ENCODE assay signal across 2 cellular contexts in the genomic region with DNA sequence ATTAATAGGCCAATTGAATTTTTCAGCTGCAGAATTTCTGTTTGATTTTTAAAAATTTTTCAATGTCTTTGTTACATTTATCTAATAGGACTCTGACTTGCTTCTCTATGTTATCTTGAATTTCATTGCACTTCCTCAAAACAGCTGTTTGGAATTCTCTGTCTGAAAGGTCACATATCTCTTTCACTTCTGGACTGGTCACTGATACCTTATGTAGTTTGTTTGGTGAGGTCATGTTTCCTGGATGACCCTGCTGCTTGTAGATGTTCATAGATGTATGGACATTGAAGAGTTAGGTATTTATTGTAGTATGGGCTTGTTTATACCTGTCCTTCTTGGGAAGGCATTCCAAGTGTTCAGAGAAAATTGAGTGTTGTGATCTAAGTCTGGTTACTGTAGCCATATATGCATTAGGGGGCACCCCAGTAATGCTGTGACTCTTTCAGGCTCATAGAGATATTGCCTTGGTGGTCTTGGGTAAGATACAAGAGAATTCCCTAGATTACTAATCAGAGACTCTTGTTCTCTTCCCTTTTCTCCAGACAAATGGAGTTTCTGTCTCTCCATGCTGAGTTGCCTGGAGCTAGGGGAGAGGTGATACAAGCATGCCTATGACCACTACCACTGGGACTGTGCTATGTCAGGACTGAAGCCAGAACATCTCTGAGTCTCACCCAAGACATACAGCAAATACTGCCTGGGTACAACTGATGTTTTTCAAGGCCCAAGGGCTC.
TF ChIP-seq lines count a peak whose summit lies in the region.

No MANE protein-coding gene starts in this region.

TF ChIP-seq in HepG2, 621 proteins besides CTCF, POLR2A, EP300 and RAD21 (continues in another document):
- no peak for TF ChIP-seq CBX2 (IDR thresholded peaks at IDR 0.05; ENCODE audit: low read depth, low read length)
- no peak for TF ChIP-seq CBX2 (CRISPR knock-in tag; IDR thresholded peaks at IDR 0.05; ENCODE audit: low read depth)
- no peak for TF ChIP-seq SCMH1 (CRISPR knock-in tag; IDR thresholded peaks at IDR 0.05; ENCODE audit: borderline replicate concordance)
- TF ChIP-seq BCL6 (CRISPR knock-in tag; IDR thresholded peaks at IDR 0.05) = peak; percentile 32; the same call in 1 of the 2 replicates
- no peak for TF ChIP-seq GTF3A (CRISPR knock-in tag; conservative IDR thresholded peaks at IDR 0.05)
- no peak for TF ChIP-seq KAT8 (CRISPR knock-in tag; IDR thresholded peaks at IDR 0.05)
- TF ChIP-seq, protein P1, sequence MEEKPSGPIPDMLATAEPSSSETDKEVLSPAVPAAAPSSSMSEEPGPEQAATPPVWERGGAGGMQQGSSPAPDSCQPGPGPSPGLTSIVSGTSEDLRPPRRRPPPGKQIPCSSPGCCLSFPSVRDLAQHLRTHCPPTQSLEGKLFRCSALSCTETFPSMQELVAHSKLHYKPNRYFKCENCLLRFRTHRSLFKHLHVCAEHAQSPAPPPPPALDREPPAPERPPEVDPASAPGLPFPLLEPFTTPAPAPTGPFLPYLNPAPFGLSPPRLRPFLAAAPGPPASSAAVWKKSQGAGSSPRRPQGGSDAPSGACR (CRISPR knock-in tag; IDR thresholded peaks at IDR 0.05) = no peak
- TF ChIP-seq CHD2 (IDR thresholded peaks at IDR 0.05; ENCODE audit: low read depth, low read length) = no peak
- TF ChIP-seq CREB1 (IDR thresholded peaks at IDR 0.05) = 0 out of 2 replicates have a peak, but pooled peaks have one; percentile 3
- TF ChIP-seq CREB1 (CRISPR knock-in tag; IDR thresholded peaks at IDR 0.05) = no peak
- no peak for TF ChIP-seq MED1 (CRISPR knock-in tag; IDR thresholded peaks at IDR 0.05)
- TF ChIP-seq, protein P2, sequence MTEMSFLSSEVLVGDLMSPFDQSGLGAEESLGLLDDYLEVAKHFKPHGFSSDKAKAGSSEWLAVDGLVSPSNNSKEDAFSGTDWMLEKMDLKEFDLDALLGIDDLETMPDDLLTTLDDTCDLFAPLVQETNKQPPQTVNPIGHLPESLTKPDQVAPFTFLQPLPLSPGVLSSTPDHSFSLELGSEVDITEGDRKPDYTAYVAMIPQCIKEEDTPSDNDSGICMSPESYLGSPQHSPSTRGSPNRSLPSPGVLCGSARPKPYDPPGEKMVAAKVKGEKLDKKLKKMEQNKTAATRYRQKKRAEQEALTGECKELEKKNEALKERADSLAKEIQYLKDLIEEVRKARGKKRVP (CRISPR knock-in tag; IDR thresholded peaks at IDR 0.05) = no peak
- TF ChIP-seq, protein P3, sequence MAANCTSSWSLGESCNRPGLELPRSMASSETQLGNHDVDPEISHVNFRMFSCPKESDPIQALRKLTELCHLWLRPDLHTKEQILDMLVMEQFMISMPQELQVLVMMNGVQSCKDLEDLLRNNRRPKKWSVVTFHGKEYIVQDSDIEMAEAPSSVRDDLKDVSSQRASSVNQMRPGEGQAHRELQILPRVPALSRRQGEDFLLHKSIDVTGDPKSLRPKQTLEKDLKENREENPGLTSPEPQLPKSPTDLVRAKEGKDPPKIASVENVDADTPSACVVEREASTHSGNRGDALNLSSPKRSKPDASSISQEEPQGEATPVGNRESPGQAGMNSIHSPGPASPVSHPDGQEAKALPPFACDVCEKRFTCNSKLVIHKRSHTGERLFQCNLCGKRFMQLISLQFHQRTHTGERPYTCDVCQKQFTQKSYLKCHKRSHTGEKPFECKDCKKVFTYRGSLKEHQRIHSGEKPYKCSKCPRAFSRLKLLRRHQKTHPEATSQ (CRISPR knock-in tag; IDR thresholded peaks at IDR 0.05; ENCODE audit: borderline replicate concordance) = no peak
- TF ChIP-seq, protein P4, sequence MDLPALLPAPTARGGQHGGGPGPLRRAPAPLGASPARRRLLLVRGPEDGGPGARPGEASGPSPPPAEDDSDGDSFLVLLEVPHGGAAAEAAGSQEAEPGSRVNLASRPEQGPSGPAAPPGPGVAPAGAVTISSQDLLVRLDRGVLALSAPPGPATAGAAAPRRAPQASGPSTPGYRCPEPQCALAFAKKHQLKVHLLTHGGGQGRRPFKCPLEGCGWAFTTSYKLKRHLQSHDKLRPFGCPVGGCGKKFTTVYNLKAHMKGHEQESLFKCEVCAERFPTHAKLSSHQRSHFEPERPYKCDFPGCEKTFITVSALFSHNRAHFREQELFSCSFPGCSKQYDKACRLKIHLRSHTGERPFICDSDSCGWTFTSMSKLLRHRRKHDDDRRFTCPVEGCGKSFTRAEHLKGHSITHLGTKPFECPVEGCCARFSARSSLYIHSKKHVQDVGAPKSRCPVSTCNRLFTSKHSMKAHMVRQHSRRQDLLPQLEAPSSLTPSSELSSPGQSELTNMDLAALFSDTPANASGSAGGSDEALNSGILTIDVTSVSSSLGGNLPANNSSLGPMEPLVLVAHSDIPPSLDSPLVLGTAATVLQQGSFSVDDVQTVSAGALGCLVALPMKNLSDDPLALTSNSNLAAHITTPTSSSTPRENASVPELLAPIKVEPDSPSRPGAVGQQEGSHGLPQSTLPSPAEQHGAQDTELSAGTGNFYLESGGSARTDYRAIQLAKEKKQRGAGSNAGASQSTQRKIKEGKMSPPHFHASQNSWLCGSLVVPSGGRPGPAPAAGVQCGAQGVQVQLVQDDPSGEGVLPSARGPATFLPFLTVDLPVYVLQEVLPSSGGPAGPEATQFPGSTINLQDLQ (CRISPR knock-in tag; IDR thresholded peaks at IDR 0.05) = no peak
- TF ChIP-seq ELF3 (CRISPR knock-in tag; IDR thresholded peaks at IDR 0.05) = 0 out of 2 replicates have a peak, but pooled peaks have one; percentile 13
- TF ChIP-seq, protein P5, sequence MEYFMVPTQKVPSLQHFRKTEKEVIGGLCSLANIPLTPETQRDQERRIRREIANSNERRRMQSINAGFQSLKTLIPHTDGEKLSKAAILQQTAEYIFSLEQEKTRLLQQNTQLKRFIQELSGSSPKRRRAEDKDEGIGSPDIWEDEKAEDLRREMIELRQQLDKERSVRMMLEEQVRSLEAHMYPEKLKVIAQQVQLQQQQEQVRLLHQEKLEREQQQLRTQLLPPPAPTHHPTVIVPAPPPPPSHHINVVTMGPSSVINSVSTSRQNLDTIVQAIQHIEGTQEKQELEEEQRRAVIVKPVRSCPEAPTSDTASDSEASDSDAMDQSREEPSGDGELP (IDR thresholded peaks at IDR 0.05; ENCODE audit: borderline replicate concordance, low read depth) = peak; percentile 55; the same call in 1 of the 2 replicates
- TF ChIP-seq, protein P6, sequence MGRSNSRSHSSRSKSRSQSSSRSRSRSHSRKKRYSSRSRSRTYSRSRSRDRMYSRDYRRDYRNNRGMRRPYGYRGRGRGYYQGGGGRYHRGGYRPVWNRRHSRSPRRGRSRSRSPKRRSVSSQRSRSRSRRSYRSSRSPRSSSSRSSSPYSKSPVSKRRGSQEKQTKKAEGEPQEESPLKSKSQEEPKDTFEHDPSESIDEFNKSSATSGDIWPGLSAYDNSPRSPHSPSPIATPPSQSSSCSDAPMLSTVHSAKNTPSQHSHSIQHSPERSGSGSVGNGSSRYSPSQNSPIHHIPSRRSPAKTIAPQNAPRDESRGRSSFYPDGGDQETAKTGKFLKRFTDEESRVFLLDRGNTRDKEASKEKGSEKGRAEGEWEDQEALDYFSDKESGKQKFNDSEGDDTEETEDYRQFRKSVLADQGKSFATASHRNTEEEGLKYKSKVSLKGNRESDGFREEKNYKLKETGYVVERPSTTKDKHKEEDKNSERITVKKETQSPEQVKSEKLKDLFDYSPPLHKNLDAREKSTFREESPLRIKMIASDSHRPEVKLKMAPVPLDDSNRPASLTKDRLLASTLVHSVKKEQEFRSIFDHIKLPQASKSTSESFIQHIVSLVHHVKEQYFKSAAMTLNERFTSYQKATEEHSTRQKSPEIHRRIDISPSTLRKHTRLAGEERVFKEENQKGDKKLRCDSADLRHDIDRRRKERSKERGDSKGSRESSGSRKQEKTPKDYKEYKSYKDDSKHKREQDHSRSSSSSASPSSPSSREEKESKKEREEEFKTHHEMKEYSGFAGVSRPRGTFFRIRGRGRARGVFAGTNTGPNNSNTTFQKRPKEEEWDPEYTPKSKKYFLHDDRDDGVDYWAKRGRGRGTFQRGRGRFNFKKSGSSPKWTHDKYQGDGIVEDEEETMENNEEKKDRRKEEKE (IDR thresholded peaks at IDR 0.05) = no peak
- TF ChIP-seq RARA (CRISPR knock-in tag; IDR thresholded peaks at IDR 0.05) = peak; percentile 45; the same call in 1 of the 2 replicates

TF ChIP-seq in endothelial cell of umbilical vein, 7 proteins besides CTCF, POLR2A, EP300 and RAD21:
- no peak for TF ChIP-seq MYC (IDR thresholded peaks at IDR 0.05; ENCODE audit: low read depth, low read length)
- peak; percentile 3 for TF ChIP-seq JUN (IDR thresholded peaks at IDR 0.05; ENCODE audit: borderline replicate concordance, insufficient read depth, insufficient read length, low read depth)
- no peak for TF ChIP-seq FOS (IDR thresholded peaks at IDR 0.05; ENCODE audit: borderline replicate concordance, insufficient read depth, low read length)
- TF ChIP-seq EZH2 (IDR thresholded peaks at IDR 0.05; ENCODE audit: borderline replicate concordance, low read depth, low read length, severe bottlenecking) = no peak
- no peak for TF ChIP-seq POLR2AphosphoS5 (IDR thresholded peaks at IDR 0.05; ENCODE audit: insufficient read depth, low read depth, low read length)
- TF ChIP-seq GATA2 (IDR thresholded peaks at IDR 0.05; ENCODE audit: insufficient read depth, insufficient read length, low read depth, low read length) = no peak
TF ChIP-seq in endothelial cell of umbilical vein: peak in this region for 1.
